In genomic region chr12:68745904-68746571, GRCh38 we compare ENCODE assay signal across 8 cellular contexts. TPM values are rescaled to one million over a fixed set of nuclear protein-coding genes. Genes with fewer than 3 reads are reported as not detected.
DNase-seq lines count a peak whose midpoint lies in the region; ATAC-seq and TF ChIP-seq lines count a peak whose summit lies in the region.

Gene SLC35E3, plus strand, starts transcription at chr12:68746176. Its CDS starts 202 bp downstream, at chr12:68746378.

- H3K9me3 ChIP-seq in AG04450 (ENCODE audit: control insufficient read depth, insufficient read depth, low read length) (no peaks in the 10 kb centered on the region), spleen (no peaks in the 10 kb centered on the region)

- ATAC-seq in GM18907 (IDR thresholded peaks at IDR 0.05; ENCODE audit: unreplicated experiment) = peak; percentile 97
- ATAC-seq in HG03139 (IDR thresholded peaks at IDR 0.05; ENCODE audit: unreplicated experiment) = peak; percentile 96
- ATAC-seq in WTC11 = peak; percentile 97

- peak in 2 of 3 donors; percentile 1 to 65 for TF ChIP-seq POLR2A in spleen (IDR thresholded peaks at IDR 0.05)

- WGBS in spleen, 5 donors = 0% methylated on average over 40 to 52 of the region's 52 CpGs

- peaks cover 0 to 34% (median 7%) of the 10 kb centered on the region in 6 donors for H3K36me3 ChIP-seq in spleen

- H3K27me3 ChIP-seq in AG04450 (ENCODE audit: control insufficient read depth, insufficient read depth, low read length) (no peaks in the 10 kb centered on the region), spleen (replicated peaks in 1 of 7) (no peaks in the 10 kb centered on the region)

- CTCF ChIA-PET in AG04450 (lab: Charles Lee) = interaction anchor here (0.6 kb wide), 1 partner anchor 611 kb away, joined by 3 read pairs; no protein-coding TSS in a partner anchor
- CTCF ChIA-PET in WTC11 (lab: Charles Lee) = interaction anchor here (1.1 to 1.8 kb wide), 3 partner anchors 62 to 587 kb away, joined by 3 to 18 read pairs (median 8); partner anchors contain the start of gene MDM2

- H3K4me1 Mint-ChIP-seq in WTC11 = peaks cover 17% of the 10 kb centered on the region

- peaks cover 6% of the 10 kb centered on the region for H3K36me3 Mint-ChIP-seq in WTC11

- H3K27ac Mint-ChIP-seq in WTC11 = peak within 1 kb of the TSS; percentile 94

- H3K4me3 ChIP-seq in AG04450 (ENCODE audit: low read depth, low read length) (peak within 1 kb of the TSS; percentile 81), spleen (peak within 1 kb of the TSS; percentile 66 to 93 (median 83))

- H3K27me3 Mint-ChIP-seq in WTC11 (ENCODE audit: low read depth) = no peaks in the 10 kb centered on the region

- DNase-seq in AG04450 (ENCODE audit: low read depth, low spot score) (peak; percentile 37), NCI-H2227 (lab: John Stamatoyannopoulos, UW; ENCODE audit: unreplicated experiment) (peak; percentile 96), WTC11 (ENCODE audit: low spot score) (peak; percentile 86), caudate nucleus (lab: John Stamatoyannopoulos, UW) (peak in 60 of 61 donors; percentile 44 to 95 (median 87)), iris pigment epithelial cell (ENCODE audit: low read depth) (peak; percentile 89), spleen (peak; percentile 100)

- TF ChIP-seq CTCF in AG04450 (IDR thresholded peaks at IDR 0.05; ENCODE audit: low read depth, low read length) (no peak), WTC11 (IDR thresholded peaks at IDR 0.05) (no peak), spleen (IDR thresholded peaks at IDR 0.05 in 8 of 11, conservative IDR thresholded peaks at IDR 0.05 in 3 of 11) (peak in 2 of 11 experiments; percentile 24 to 31)

- POLR2A ChIA-PET in AG04450 (lab: Yijun Ruan, JAX) = interaction anchor here (0.8 to 3.0 kb wide), 4 partner anchors 62 to 426 kb away, joined by 3 to 31 read pairs (median 4); partner anchors contain the start of gene MDM2
- POLR2A ChIA-PET in WTC11 (lab: Charles Lee) = interaction anchor here (0.6 to 2.0 kb wide), 6 partner anchors 26 to 798 kb away, joined by 3 to 13 read pairs (median 4); partner anchors contain the start of gene MDM2

- peak within 1 kb of the TSS; percentile 98 for H3K4me3 Mint-ChIP-seq in WTC11

- H3K27ac ChIP-seq in AG04450 (ENCODE audit: low read depth, low read length) (no peak within 1 kb of the TSS), caudate nucleus (ENCODE audit: low read depth, low read length) (peak within 1 kb of the TSS; percentile 86), spleen (peak within 1 kb of the TSS; percentile 75 to 93 (median 88))

- intact Hi-C loops in spleen (cut with DNase I; ENCODE audit: low total_unique reads) = loop anchor here (10.0 kb wide), 1 partner anchor 59 kb away; the partner anchor contains the start of gene MDM2

- H3K4me1 ChIP-seq in spleen = peaks cover 13 to 73% (median 34%) of the 10 kb centered on the region in 6 donors

- no peaks in the 10 kb centered on the region for H3K9me3 Mint-ChIP-seq in WTC11

TF ChIP-seq in WTC11, 78 proteins besides CTCF, POLR2A, EP300 and RAD21 (continues in another document):
- no peak for TF ChIP-seq ZNF396 (CRISPR knock-in tag; IDR thresholded peaks at IDR 0.05; ENCODE audit: borderline replicate concordance)
- peak; percentile 58; the same call in 1 of the 2 replicates for TF ChIP-seq ATF1 (CRISPR knock-in tag; IDR thresholded peaks at IDR 0.05)
- no peak for TF ChIP-seq TEAD4 (CRISPR knock-in tag; IDR thresholded peaks at IDR 0.05)
- no peak for TF ChIP-seq IRF2 (CRISPR knock-in tag; IDR thresholded peaks at IDR 0.05; ENCODE audit: borderline replicate concordance, low read depth)
- no peak for TF ChIP-seq HMGA2 (CRISPR knock-in tag; IDR thresholded peaks at IDR 0.05)
- no peak for TF ChIP-seq ELF4 (CRISPR knock-in tag; IDR thresholded peaks at IDR 0.05; ENCODE audit: low read depth)
- TF ChIP-seq NR3C1 (CRISPR knock-in tag; conservative IDR thresholded peaks at IDR 0.05; ENCODE audit: low read depth) = no peak
- TF ChIP-seq EMX1 (CRISPR knock-in tag; IDR thresholded peaks at IDR 0.05) = peak; percentile 86; the same call in 1 of the 2 replicates
- TF ChIP-seq JUN (CRISPR knock-in tag; IDR thresholded peaks at IDR 0.05) = no peak
- no peak for TF ChIP-seq ZBTB21 (CRISPR knock-in tag; IDR thresholded peaks at IDR 0.05; ENCODE audit: borderline replicate concordance)
- TF ChIP-seq AFF4 (CRISPR knock-in tag; IDR thresholded peaks at IDR 0.05; ENCODE audit: borderline replicate concordance) = no peak
- TF ChIP-seq USF1 (CRISPR knock-in tag; IDR thresholded peaks at IDR 0.05) = peak; percentile 98
- TF ChIP-seq ZNF416 (CRISPR knock-in tag; IDR thresholded peaks at IDR 0.05) = peak; percentile 86
- TF ChIP-seq MYBL2 (CRISPR knock-in tag; IDR thresholded peaks at IDR 0.05) = 0 out of 2 replicates have a peak, but pooled peaks have one; percentile 63
- no peak for TF ChIP-seq ZNF423 (CRISPR knock-in tag; IDR thresholded peaks at IDR 0.05)
- peak; percentile 82 for TF ChIP-seq SP1 (CRISPR knock-in tag; conservative IDR thresholded peaks at IDR 0.05)
- no peak for TF ChIP-seq STAT6 (CRISPR knock-in tag; conservative IDR thresholded peaks at IDR 0.05; ENCODE audit: low read depth)

RNA-seq across cellular contexts. Expression of gene SLC35E3, which starts in this region (rescaled TPM):
- 7.7 and 9.2 TPM in 2 replicates for polyA plus RNA-seq in AG04450 (2011; rRNA removed)
- 2.2 and 2.5 TPM in 2 replicates for polyA minus RNA-seq in AG04450 (2011; rRNA and poly(A)+ RNA removed)
- total RNA-seq in WTC11 (2021) = 11.1 to 11.3 TPM (median 11.1 TPM) in 3 replicates
- 10 to 100 TPM in 3 of 7 donors, 1 to 10 TPM in 4; 4.8 to 16.1 (median 7.8) TPM for total RNA-seq in spleen
- polyA plus RNA-seq in spleen = 1 to 10 TPM; 4.8 to 5.7 (median 5.1) TPM

Comparison
In these comparisons a context has a peak if more than half of its experiments do, and no peak if none do; other contexts are left out.
1. DNase-seq: peak in every context shown above with its lines; median percentile 100 in spleen; 96 in NCI-H2227; 89 in iris pigment epithelial cell; 87 in caudate nucleus; 86 in WTC11; 37 in AG04450.